In genomic region chr17:34892864-34893263, GRCh38 we compare ENCODE assay signal across 8 cellular contexts.
DNase-seq lines count a peak whose midpoint lies in the region; ATAC-seq and TF ChIP-seq lines count a peak whose summit lies in the region.

No MANE protein-coding gene starts in this region.

- WGBS in gastroesophageal sphincter (ENCODE audit: low coverage in 1 of 2), 2 donors: no CpG with 5 or more reads among the region's 6 CpGs
- 21% methylated on average over 6 of the region's 6 CpGs for WGBS in prostate gland

- no peak for TF ChIP-seq POLR2A in gastroesophageal sphincter (IDR thresholded peaks at IDR 0.05)
- no peak for TF ChIP-seq POLR2A in prostate gland (IDR thresholded peaks at IDR 0.05)

- H3K27me3 ChIP-seq in gastroesophageal sphincter (peaks cover 77% of the 10 kb centered on the region), prostate gland (replicated peaks; ENCODE audit: insufficient read depth) (no peaks in the 10 kb centered on the region)

- H3K27ac ChIP-seq in gastroesophageal sphincter (no peak overlapping the region), prostate gland (no peak overlapping the region)

- H3K4me3 Mint-ChIP-seq in natural killer cell treated with Interleukin-12 subunit alpha and Interleukin-12 subunit beta and Interleukin-15 and Interleukin-18, amount 100 ng/mL, for 72 hours: no peak overlapping the region

- no peaks in the 10 kb centered on the region for H3K36me3 Mint-ChIP-seq in natural killer cell treated with Interleukin-12 subunit alpha and Interleukin-12 subunit beta and Interleukin-15 and Interleukin-18, amount 100 ng/mL, for 72 hours

- peaks cover 26 to 35% of the 10 kb centered on the region in 2 donors for H3K27me3 Mint-ChIP-seq in natural killer cell treated with Interleukin-12 subunit alpha and Interleukin-12 subunit beta and Interleukin-15 and Interleukin-18, amount 100 ng/mL, for 72 hours

- H3K4me1 ChIP-seq in gastroesophageal sphincter (no peaks in the 10 kb centered on the region), prostate gland (replicated peaks) (no peaks in the 10 kb centered on the region)

- CTCF ChIA-PET in GM10248 (lab: Yijun Ruan, JAX): no interaction called here

- no peak for ATAC-seq in gastroesophageal sphincter
- ATAC-seq in natural killer cell treated with Interleukin-12 subunit alpha and Interleukin-12 subunit beta and Interleukin-15 and Interleukin-18, amount 100 ng/mL, for 72 hours: no peak

- H3K36me3 ChIP-seq in gastroesophageal sphincter (no peaks in the 10 kb centered on the region), prostate gland (no peaks in the 10 kb centered on the region)

- H3K9me3 Mint-ChIP-seq in natural killer cell treated with Interleukin-12 subunit alpha and Interleukin-12 subunit beta and Interleukin-15 and Interleukin-18, amount 100 ng/mL, for 72 hours: no peaks in the 10 kb centered on the region

- TF ChIP-seq CTCF in GM10248 (IDR thresholded peaks at IDR 0.05; ENCODE audit: control extremely low read depth, extremely low read depth, low read depth, missing control alignments): peak; percentile 28
- TF ChIP-seq CTCF in gastroesophageal sphincter (IDR thresholded peaks at IDR 0.05): no peak
- TF ChIP-seq CTCF in prostate gland (IDR thresholded peaks at IDR 0.05): peak in 1 of 4 experiments; percentile 30

- no peak overlapping the region for H3K27ac Mint-ChIP-seq in natural killer cell treated with Interleukin-12 subunit alpha and Interleukin-12 subunit beta and Interleukin-15 and Interleukin-18, amount 100 ng/mL, for 72 hours

- DNase-seq in AG08395 (ENCODE audit: low spot score): peak; percentile 13
- DNase-seq in GM10248 (ENCODE audit: extremely low spot score): no peak
- DNase-seq in NCI-H82 (lab: John Stamatoyannopoulos, UW): peak; percentile 84
- DNase-seq in ecto neural progenitor cell (ENCODE audit: low spot score): peak; percentile 85
- DNase-seq in stimulated activated CD8-positive, alpha-beta memory T cell treated with anti-CD3 and anti-CD28 coated beads, Interleukin-4, amount 100 ng/mL, for 48 hours: peak; percentile 37
- no peak for DNase-seq in natural killer cell treated with Interleukin-12 subunit alpha and Interleukin-12 subunit beta and Interleukin-15 and Interleukin-18, amount 100 ng/mL, for 72 hours (ENCODE audit: low spot score)
- DNase-seq in prostate gland (ENCODE audit: low spot score): no peak

- no peak overlapping the region for H3K4me3 ChIP-seq in gastroesophageal sphincter
- no peak overlapping the region for H3K4me3 ChIP-seq in prostate gland

- TF ChIP-seq EP300 in gastroesophageal sphincter (IDR thresholded peaks at IDR 0.05): no peak

- no peaks in the 10 kb centered on the region for H3K4me1 Mint-ChIP-seq in natural killer cell treated with Interleukin-12 subunit alpha and Interleukin-12 subunit beta and Interleukin-15 and Interleukin-18, amount 100 ng/mL, for 72 hours (ENCODE audit: low read depth in 2 of 2)

- H3K9me3 ChIP-seq in gastroesophageal sphincter (no peaks in the 10 kb centered on the region), prostate gland (no peaks in the 10 kb centered on the region)

- intact Hi-C loops in prostate gland (cut with DNase I): no loop called here

- POLR2A ChIA-PET in GM10248 (lab: Yijun Ruan, JAX): no interaction called here

Comparison
In these comparisons a context has a peak if more than half of its experiments do, and no peak if none do; other contexts are left out.
1. DNase-seq: peak in AG08395 (single experiment), NCI-H82 (single experiment), ecto neural progenitor cell (single experiment) and stimulated activated CD8-positive, alpha-beta memory T cell treated with anti-CD3 and anti-CD28 coated beads, Interleukin-4, amount 100 ng/mL, for 48 hours (single experiment); none in GM10248 (single experiment), natural killer cell treated with Interleukin-12 subunit alpha and Interleukin-12 subunit beta and Interleukin-15 and Interleukin-18, amount 100 ng/mL, for 72 hours (single experiment) and prostate gland (single experiment).